In the genomic region with DNA sequence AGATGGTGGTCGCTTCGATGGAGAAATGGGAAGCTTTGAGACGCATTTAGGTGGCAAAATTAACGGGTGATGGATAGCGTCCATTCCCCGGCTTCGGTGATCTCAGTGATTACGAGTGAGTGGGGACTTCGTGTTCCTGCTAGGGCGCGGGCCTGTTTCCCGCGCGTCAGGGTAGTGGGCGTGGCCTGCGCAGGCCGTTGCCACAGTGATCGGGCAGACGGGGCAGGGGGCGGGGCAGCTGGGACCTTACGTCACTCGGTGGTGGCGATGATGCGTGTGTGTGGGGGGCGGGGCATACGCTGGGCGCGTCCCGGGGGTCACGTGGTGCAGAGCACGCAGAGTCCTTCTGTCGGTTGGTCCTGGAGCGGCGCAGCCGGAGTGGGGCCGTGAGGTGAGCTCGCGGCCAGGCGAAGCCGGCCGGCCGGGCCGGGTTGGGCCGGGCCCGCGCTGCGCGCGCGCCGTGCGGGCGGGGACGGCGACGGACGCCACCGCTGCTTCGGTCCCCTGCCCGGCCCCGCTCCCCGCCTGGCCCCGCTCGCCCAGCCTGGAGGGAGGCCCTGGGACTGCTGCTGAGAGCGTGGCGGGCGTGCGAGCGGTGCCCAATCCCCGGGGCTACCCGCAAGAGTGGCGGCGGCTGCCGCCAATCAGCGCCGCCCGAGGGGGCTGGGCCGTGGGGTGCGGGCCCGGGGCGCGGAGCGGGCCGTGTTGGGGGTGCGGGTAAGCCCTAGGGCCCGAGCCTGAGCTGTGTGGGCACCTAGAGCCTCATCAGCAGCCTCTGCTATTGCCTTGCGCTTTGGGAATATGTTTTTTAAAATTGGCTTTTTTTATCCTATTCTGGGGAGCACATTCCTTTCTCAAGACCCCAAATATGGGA, we compare ENCODE assay signal across 8 cellular contexts. TPM values are rescaled to one million over a fixed set of nuclear protein-coding genes. Genes with fewer than 3 reads are reported as not detected.
DNase-seq lines count a peak whose midpoint lies in the region; ATAC-seq and TF ChIP-seq lines count a peak whose summit lies in the region.

PHF20 (plus strand) TSS at position 327 of the 874 bp plus-strand sequence. CDS start 29,508 bp downstream, outside the sequence.

- no peak for TF ChIP-seq CTCF in LNCaP clone FGC (IDR thresholded peaks at IDR 0.05; ENCODE audit: control insufficient read depth, extremely low read depth, insufficient read depth)

- peaks cover 0 to 6% (median 0%) of the 10 kb centered on the region in 11 donors for H3K9me3 Mint-ChIP-seq in naive thymus-derived CD4-positive, alpha-beta T cell
- H3K9me3 Mint-ChIP-seq in stimulated activated memory B cell treated with anti-CD40 and anti-IgM and Interleukin-4, amounts not matched to agents 10 μg/mL and 1 μg/mL and 100 μg/mL, for 72 hours: peaks cover 6% of the 10 kb centered on the region

- peak within 1 kb of the TSS; percentile 75 for H3K4me3 ChIP-seq in LNCaP clone FGC (ENCODE audit: low read depth, low read length)
- H3K4me3 ChIP-seq in naive thymus-derived CD4-positive, alpha-beta T cell (ENCODE audit: low read length): peak within 1 kb of the TSS; percentile 59

- peaks cover 0 to 7% (median 6%) of the 10 kb centered on the region in 3 experiments for H3K36me3 ChIP-seq in naive thymus-derived CD4-positive, alpha-beta T cell (ENCODE audit: control insufficient read depth in 2 of 3, insufficient read depth in 3 of 3, low read length in 3 of 3)

- peak within 1 kb of the TSS; percentile 96 to 100 (median 100) for H3K27ac Mint-ChIP-seq in naive thymus-derived CD4-positive, alpha-beta T cell
- peak within 1 kb of the TSS; percentile 93 for H3K27ac Mint-ChIP-seq in stimulated activated memory B cell treated with anti-CD40 and anti-IgM and Interleukin-4, amounts not matched to agents 10 μg/mL and 1 μg/mL and 100 μg/mL, for 72 hours

- H3K9me3 ChIP-seq in naive thymus-derived CD4-positive, alpha-beta T cell (ENCODE audit: control insufficient read depth in 2 of 3, low read length in 3 of 3): no peaks in the 10 kb centered on the region

- CTCF ChIA-PET in naive thymus-derived CD4-positive, alpha-beta T cell (lab: Charles Lee): interaction anchor here (0.6 to 6.3 kb wide), 6 partner anchors 21 to 1409 kb away, joined by 3 to 58 read pairs (median 4); partner anchors contain the start of genes ITCH, RBM39 and SCAND1

- H3K36me3 Mint-ChIP-seq in naive thymus-derived CD4-positive, alpha-beta T cell: peaks cover 0 to 19% (median 8%) of the 10 kb centered on the region in 5 donors
- H3K36me3 Mint-ChIP-seq in stimulated activated memory B cell treated with anti-CD40 and anti-IgM and Interleukin-4, amounts not matched to agents 10 μg/mL and 1 μg/mL and 100 μg/mL, for 72 hours: peaks cover 21% of the 10 kb centered on the region

- peak; percentile 96 for DNase-seq in EH (ENCODE audit: low read depth)
- peak; percentile 96 for DNase-seq in GOT3 (lab: John Stamatoyannopoulos, UW)
- peak; percentile 87 for DNase-seq in LNCaP clone FGC (ENCODE audit: low read depth)
- peak; percentile 97 for DNase-seq in RPMI8226
- DNase-seq in activated T-helper 1 cell treated with anti-CD3 and anti-CD28 coated beads, Interleukin-2, amount 50 U/mL, for 16 hours (ENCODE audit: low read depth in 1 of 2, low spot score in 1 of 2): peak; percentile 100
- DNase-seq in fibroblast of gingiva (ENCODE audit: low read depth): peak; percentile 99
- DNase-seq in naive thymus-derived CD4-positive, alpha-beta T cell: peak; percentile 98 to 100 (median 99)

- intact Hi-C loops in naive thymus-derived CD4-positive, alpha-beta T cell (cut with micrococcal nuclease): loop anchor here (1.0 to 10.0 kb wide), 8 partner anchors 30 to 317 kb away; partner anchors contain the start of genes CPNE1 (in 2 of the 2), NFS1 (in 2 of the 2), RBM12 (in 2 of the 2) and RBM39 (in 2 of the 2)

- H3K4me1 Mint-ChIP-seq in naive thymus-derived CD4-positive, alpha-beta T cell: peaks cover 52 to 88% (median 74%) of the 10 kb centered on the region in 7 donors
- peaks cover 62% of the 10 kb centered on the region for H3K4me1 Mint-ChIP-seq in stimulated activated memory B cell treated with anti-CD40 and anti-IgM and Interleukin-4, amounts not matched to agents 10 μg/mL and 1 μg/mL and 100 μg/mL, for 72 hours

- H3K27me3 ChIP-seq in naive thymus-derived CD4-positive, alpha-beta T cell (ENCODE audit: control insufficient read depth in 2 of 2, insufficient read depth in 2 of 2, low read length in 2 of 2): no peaks in the 10 kb centered on the region

- no peaks in the 10 kb centered on the region for H3K27me3 Mint-ChIP-seq in naive thymus-derived CD4-positive, alpha-beta T cell
- H3K27me3 Mint-ChIP-seq in stimulated activated memory B cell treated with anti-CD40 and anti-IgM and Interleukin-4, amounts not matched to agents 10 μg/mL and 1 μg/mL and 100 μg/mL, for 72 hours: no peaks in the 10 kb centered on the region

- peak; percentile 90 for ATAC-seq in naive thymus-derived CD4-positive, alpha-beta T cell
- peak; percentile 96 for ATAC-seq in stimulated activated memory B cell treated with anti-CD40 and anti-IgM and Interleukin-4, amounts not matched to agents 10 μg/mL and 1 μg/mL and 100 μg/mL, for 72 hours

- H3K4me1 ChIP-seq in naive thymus-derived CD4-positive, alpha-beta T cell (ENCODE audit: control insufficient read depth in 2 of 2, insufficient read depth in 2 of 2, low read length in 2 of 2): peaks cover 76 to 78% of the 10 kb centered on the region in 2 donors

- H3K4me3 Mint-ChIP-seq in naive thymus-derived CD4-positive, alpha-beta T cell: peak within 1 kb of the TSS; percentile 84 to 97 (median 94)
- H3K4me3 Mint-ChIP-seq in stimulated activated memory B cell treated with anti-CD40 and anti-IgM and Interleukin-4, amounts not matched to agents 10 μg/mL and 1 μg/mL and 100 μg/mL, for 72 hours: peak within 1 kb of the TSS; percentile 86

- POLR2A ChIA-PET in naive thymus-derived CD4-positive, alpha-beta T cell (lab: Charles Lee): interaction anchor here (0.6 to 18.2 kb wide), 22 partner anchors 9 to 281 kb away, joined by 3 to 733 read pairs (median 4); partner anchors contain the start of genes CPNE1, NFS1, RBM12 and RBM39

- H3K27ac ChIP-seq in naive thymus-derived CD4-positive, alpha-beta T cell (ENCODE audit: low read depth, low read length): peak within 1 kb of the TSS; percentile 98

RNA-seq across cellular contexts. Expression of gene PHF20, which starts in this region (rescaled TPM):
- 100 to 1,000 TPM in 2 of 5 experiments, 10 to 100 TPM in 3; 57.5 to 157 (median 78.0) TPM for total RNA-seq in naive thymus-derived CD4-positive, alpha-beta T cell
- polyA plus RNA-seq in naive thymus-derived CD4-positive, alpha-beta T cell: 100 to 1,000 TPM in 1 of 2 donors, 10 to 100 TPM in 1; 99.9 to 138 TPM

Comparison
In these comparisons a context has a peak if more than half of its experiments do, and no peak if none do; other contexts are left out.
1. Peak in every context shown above with its lines: DNase-seq, ATAC-seq, H3K4me3 ChIP-seq and H3K27ac ChIP-seq.